In the genomic region with DNA sequence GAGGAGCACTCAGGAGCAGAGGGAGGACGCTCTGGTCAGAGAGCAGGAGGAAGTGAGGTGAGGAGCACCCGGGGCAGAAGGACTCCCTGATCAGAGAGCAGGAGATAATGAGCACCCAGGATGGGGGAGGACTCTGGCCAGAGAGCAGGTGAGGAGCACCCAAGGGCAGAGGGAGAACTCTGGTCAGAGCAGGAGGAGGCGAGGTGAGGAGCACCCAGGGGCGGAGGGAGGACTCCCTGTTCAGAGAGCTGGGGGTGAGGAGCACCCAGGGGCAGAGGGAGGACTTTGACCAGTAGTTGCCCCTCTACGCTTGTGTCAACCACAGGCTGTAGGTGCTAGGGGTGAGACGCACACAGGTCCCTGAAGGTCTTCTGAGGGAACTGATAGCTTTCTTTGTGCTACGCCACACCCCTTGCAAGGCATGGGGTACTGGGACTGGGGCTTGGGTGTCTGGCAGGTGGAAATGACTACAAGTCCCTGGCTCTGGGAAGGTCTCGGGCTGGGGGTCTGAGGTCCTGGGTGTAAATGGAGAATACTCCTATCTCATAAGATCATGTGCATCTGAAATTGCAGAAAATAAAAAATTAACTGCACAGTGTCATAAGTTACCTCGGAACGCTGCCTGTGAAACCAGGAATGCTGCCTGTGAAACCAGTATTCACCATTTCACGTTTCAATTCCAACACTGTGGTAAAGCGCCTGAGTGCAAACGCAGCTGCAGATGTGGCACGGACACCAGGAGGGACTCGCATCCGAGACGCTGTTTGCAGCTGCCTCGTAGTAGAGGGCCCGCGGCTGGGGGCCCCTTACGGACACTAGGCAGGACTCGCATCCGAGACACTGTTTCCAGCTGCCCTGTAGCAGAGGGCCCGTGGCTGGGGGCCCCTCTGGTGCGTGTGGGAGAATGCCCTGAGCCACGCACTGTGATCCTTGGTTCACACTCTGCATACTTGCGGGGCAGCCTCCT, we compare ENCODE assay signal across 26 cellular contexts. TPM values are rescaled to one million over a fixed set of nuclear protein-coding genes. Genes with fewer than 3 reads are reported as not detected.
DNase-seq lines count a peak whose midpoint lies in the region; ATAC-seq, FAIRE-seq and TF ChIP-seq lines count a peak whose summit lies in the region.
"Had no signal": no experiment of that assay in that cellular context is flagged by ENCODE, and none has a peak within 500 bp of the region (broad histone marks: within the 10 kb centered on the region; RNA-seq: fewer than 3 reads in every experiment).

No MANE protein-coding gene starts in this region.

- no peaks in the 10 kb centered on the region for H3K27me3 Mint-ChIP-seq in activated naive CD8-positive, alpha-beta T cell treated with anti-CD3 and anti-CD28 coated beads, Interleukin-2, amount 10 ng/mL, durations not matched to agents 7 days and 5 days
- H3K27me3 Mint-ChIP-seq in activated naive CD8-positive, alpha-beta T cell treated with anti-CD3 and anti-CD28 coated beads, Interleukin-2, amount 50 U/mL, for 24 hours, result no peaks in the 10 kb centered on the region
- H3K27me3 Mint-ChIP-seq in stimulated activated naive B cell treated with anti-CD40 and anti-IgM and Interleukin-4, amounts not matched to agents 10 μg/mL and 1 μg/mL and 100 μg/mL, for 72 hours, result no peaks in the 10 kb centered on the region
- H3K27me3 Mint-ChIP-seq: stimulated activated naive CD8-positive, alpha-beta T cell treated with anti-CD3 and anti-CD28 coated beads, Interleukin-15, amount 100 ng/mL, for 72 hours had no signal

- TF ChIP-seq POLR2A in Peyer's patch (IDR thresholded peaks at IDR 0.05) (no peak), HepG2 (IDR thresholded peaks at IDR 0.05; ENCODE audit: insufficient read depth in 1 of 2, low read depth in 2 of 2, low read length in 2 of 2) (no peak)

- TF ChIP-seq CTCF in Peyer's patch (IDR thresholded peaks at IDR 0.05), result no peak
- TF ChIP-seq CTCF in HepG2 (CRISPR knock-in tag; IDR thresholded peaks at IDR 0.05), result no peak

- peaks cover 9% of the 10 kb centered on the region for H3K36me3 Mint-ChIP-seq in activated naive CD8-positive, alpha-beta T cell treated with anti-CD3 and anti-CD28 coated beads, Interleukin-2, amount 10 ng/mL, durations not matched to agents 7 days and 5 days
- peaks cover 26% of the 10 kb centered on the region for H3K36me3 Mint-ChIP-seq in activated naive CD8-positive, alpha-beta T cell treated with anti-CD3 and anti-CD28 coated beads, Interleukin-2, amount 50 U/mL, for 24 hours (ENCODE audit: low read depth)
- peaks cover 67 to 78% of the 10 kb centered on the region in 2 donors for H3K36me3 Mint-ChIP-seq in stimulated activated naive B cell treated with anti-CD40 and anti-IgM and Interleukin-4, amounts not matched to agents 10 μg/mL and 1 μg/mL and 100 μg/mL, for 72 hours

- H3K9me3 ChIP-seq in Peyer's patch, result no peaks in the 10 kb centered on the region
- H3K9me3 ChIP-seq in HepG2 (ENCODE audit: low read length), result no peaks in the 10 kb centered on the region
- H3K9me3 ChIP-seq: lower lobe of right lung had no signal

- no peaks in the 10 kb centered on the region for H3K4me1 ChIP-seq in Peyer's patch
- peaks cover 29% of the 10 kb centered on the region for H3K4me1 ChIP-seq in HepG2 (ENCODE audit: insufficient read depth, low read length)

- 95% methylated on average over 20 of the region's 27 CpGs for WGBS in HepG2 (ENCODE audit: low lambda C conversion rate)

- DNase-seq in activated naive CD8-positive, alpha-beta T cell treated with anti-CD3 and anti-CD28 coated beads, Interleukin-2, amount 10 ng/mL, durations not matched to agents 7 days and 5 days, result peak; percentile 19
- DNase-seq in activated naive CD8-positive, alpha-beta T cell treated with anti-CD3 and anti-CD28 coated beads, Interleukin-2, amount 50 U/mL, for 24 hours, result no peak
- DNase-seq in Peyer's patch (peak in 2 of 3 donors; percentile 21 to 42), HepG2 (ENCODE audit: low spot score) (no peak), NCI-H2196 treated with DMSO at 0.1 percent for 48 hours (lab: John Stamatoyannopoulos, UW; ENCODE audit: unreplicated experiment) (no peak), NCI-H446 treated with DMSO at 0.1 percent for 48 hours (lab: John Stamatoyannopoulos, UW) (no peak)
- DNase-seq in stimulated activated naive B cell treated with anti-CD40 and anti-IgM and Interleukin-4, amounts not matched to agents 10 μg/mL and 1 μg/mL and 100 μg/mL, for 72 hours, result no peak
- DNase-seq: activated CD4-positive, alpha-beta T cell treated with anti-CD3 and anti-CD28 coated beads, Interleukin-2, amount 50 U/mL, for 48 hours; activated CD8-positive, alpha-beta memory T cell treated with anti-CD3 and anti-CD28 coated beads, Interleukin-2, amount 50 U/mL, for 48 hours; amygdala; DMS79 treated with DMSO at 0.1 percent for 48 hours; foreskin melanocyte; lower lobe of right lung; NCI-H1092 treated with DMSO at 0.1 percent for 48 hours; NCI-H2029 treated with DMSO at 0.1 percent for 48 hours; NCI-H510A; stimulated activated naive CD8-positive, alpha-beta T cell treated with anti-CD3 and anti-CD28 coated beads, Interleukin-15, amount 100 ng/mL, for 72 hours; trophoblast cell had no signal

- no peak for TF ChIP-seq RAD21 in HepG2 (CRISPR knock-in tag; IDR thresholded peaks at IDR 0.05)

- no peaks in the 10 kb centered on the region for H3K36me3 ChIP-seq in Peyer's patch
- H3K36me3 ChIP-seq in HepG2 (replicated peaks in 1 of 2; ENCODE audit: control insufficient read depth in 1 of 2, insufficient read depth in 2 of 2, low read length in 2 of 2), result peaks cover 20 to 49% of the 10 kb centered on the region in 2 experiments

- H3K4me2 ChIP-seq in HepG2 (ENCODE audit: low read depth, low read length), result no peak overlapping the region
- H3K4me2 ChIP-seq: hepatocyte, smooth muscle cell had no signal

- FAIRE-seq in HepG2 (lab: Jason Lieb, UNC), result no peak
- FAIRE-seq: A204.1, bronchial epithelial cell, GM12892 had no signal

- no peak overlapping the region for H2AFZ ChIP-seq in HepG2 (ENCODE audit: low read length)
- H2AFZ ChIP-seq: hepatocyte had no signal

- intact Hi-C loops in HepG2 (cut with micrococcal nuclease; ENCODE audit: unreplicated experiment), result no loop called here

- no peak overlapping the region for H3K27ac Mint-ChIP-seq in activated naive CD8-positive, alpha-beta T cell treated with anti-CD3 and anti-CD28 coated beads, Interleukin-2, amount 10 ng/mL, durations not matched to agents 7 days and 5 days
- no peak overlapping the region for H3K27ac Mint-ChIP-seq in activated naive CD8-positive, alpha-beta T cell treated with anti-CD3 and anti-CD28 coated beads, Interleukin-2, amount 50 U/mL, for 24 hours
- H3K27ac Mint-ChIP-seq in stimulated activated naive B cell treated with anti-CD40 and anti-IgM and Interleukin-4, amounts not matched to agents 10 μg/mL and 1 μg/mL and 100 μg/mL, for 72 hours, result peak overlapping the region; percentile 82

- in situ Hi-C loops in HepG2 (cut with HindIII; ENCODE audit: extremely low pct_ligation_motif_present, low pct_unique_long_range_greater_than_20kb), result no loop called here

- POLR2A ChIA-PET in activated naive CD8-positive, alpha-beta T cell treated with anti-CD3 and anti-CD28 coated beads, Interleukin-2, amount 10 ng/mL, durations not matched to agents 7 days and 5 days (lab: Charles Lee), result no interaction called here
- POLR2A ChIA-PET in HepG2 (lab: Yijun Ruan, JAX), result no interaction called here

- no peak for ATAC-seq in activated naive CD8-positive, alpha-beta T cell treated with anti-CD3 and anti-CD28 coated beads, Interleukin-2, amount 10 ng/mL, durations not matched to agents 7 days and 5 days (ENCODE audit: low read depth)
- no peak for ATAC-seq in activated naive CD8-positive, alpha-beta T cell treated with anti-CD3 and anti-CD28 coated beads, Interleukin-2, amount 50 U/mL, for 24 hours
- ATAC-seq in HepG2 (no peak), GM21515 (IDR thresholded peaks at IDR 0.05; ENCODE audit: unreplicated experiment) (no peak)
- ATAC-seq in stimulated activated naive B cell treated with anti-CD40 and anti-IgM and Interleukin-4, amounts not matched to agents 10 μg/mL and 1 μg/mL and 100 μg/mL, for 72 hours (replicated peaks), result no peak
- ATAC-seq: lower lobe of right lung; stimulated activated naive CD8-positive, alpha-beta T cell treated with anti-CD3 and anti-CD28 coated beads, Interleukin-15, amount 100 ng/mL, for 72 hours had no signal

- peaks cover 2% of the 10 kb centered on the region for H3K4me1 Mint-ChIP-seq in activated naive CD8-positive, alpha-beta T cell treated with anti-CD3 and anti-CD28 coated beads, Interleukin-2, amount 10 ng/mL, durations not matched to agents 7 days and 5 days
- H3K4me1 Mint-ChIP-seq in activated naive CD8-positive, alpha-beta T cell treated with anti-CD3 and anti-CD28 coated beads, Interleukin-2, amount 50 U/mL, for 24 hours, result peaks cover 17% of the 10 kb centered on the region
- peaks cover 24 to 44% of the 10 kb centered on the region in 2 donors for H3K4me1 Mint-ChIP-seq in stimulated activated naive B cell treated with anti-CD40 and anti-IgM and Interleukin-4, amounts not matched to agents 10 μg/mL and 1 μg/mL and 100 μg/mL, for 72 hours

- H3K9ac ChIP-seq in HepG2 (ENCODE audit: insufficient read depth, low read depth, low read length), result no peak overlapping the region

- no peak overlapping the region for H3K27ac ChIP-seq in Peyer's patch
- H3K27ac ChIP-seq in HepG2 (ENCODE audit: extremely low read length, insufficient read depth, low read length), result no peak overlapping the region
- H3K27ac ChIP-seq: hepatocyte, lower lobe of right lung had no signal

- TF ChIP-seq EP300 in HepG2 (IDR thresholded peaks at IDR 0.05; ENCODE audit: low read depth in 2 of 2, low read length in 2 of 2), result no peak
- TF ChIP-seq EP300 in HepG2 (CRISPR knock-in tag; IDR thresholded peaks at IDR 0.05; ENCODE audit: borderline replicate concordance), result no peak

- peaks cover 8% of the 10 kb centered on the region; the same call in 1 of the 2 replicates for H4K20me1 ChIP-seq in HepG2 (ENCODE audit: insufficient read depth, low read length)

- no peaks in the 10 kb centered on the region for H3K79me2 ChIP-seq in HepG2 (ENCODE audit: insufficient read depth, low read length)
- H3K79me2 ChIP-seq: hepatocyte had no signal

- H3K4me3 ChIP-seq in Peyer's patch (no peak overlapping the region), HepG2 (replicated peaks in 1 of 3; ENCODE audit: insufficient read depth in 1 of 3, low read depth in 2 of 3, low read length in 3 of 3) (no peak overlapping the region)
- H3K4me3 ChIP-seq: hepatocyte, lower lobe of right lung, smooth muscle cell had no signal

- H3K27me3 ChIP-seq in Peyer's patch (no peaks in the 10 kb centered on the region), HepG2 (ENCODE audit: control insufficient read depth in 1 of 2, insufficient read depth in 2 of 2, low read length in 2 of 2) (no peaks in the 10 kb centered on the region)
- H3K27me3 ChIP-seq: hepatocyte had no signal

- no peaks in the 10 kb centered on the region for H3K9me3 Mint-ChIP-seq in activated naive CD8-positive, alpha-beta T cell treated with anti-CD3 and anti-CD28 coated beads, Interleukin-2, amount 10 ng/mL, durations not matched to agents 7 days and 5 days
- H3K9me3 Mint-ChIP-seq in activated naive CD8-positive, alpha-beta T cell treated with anti-CD3 and anti-CD28 coated beads, Interleukin-2, amount 50 U/mL, for 24 hours, result no peaks in the 10 kb centered on the region
- H3K9me3 Mint-ChIP-seq in stimulated activated naive B cell treated with anti-CD40 and anti-IgM and Interleukin-4, amounts not matched to agents 10 μg/mL and 1 μg/mL and 100 μg/mL, for 72 hours, result no peaks in the 10 kb centered on the region
- H3K9me3 Mint-ChIP-seq: stimulated activated naive CD8-positive, alpha-beta T cell treated with anti-CD3 and anti-CD28 coated beads, Interleukin-15, amount 100 ng/mL, for 72 hours; T-helper 2 cell treated with Interferon-gamma antibody and Interleukin-4, amounts not matched to agents 5 μg/mL and 100 μg/mL, for 36 hours had no signal

- CTCF ChIA-PET in HepG2 (lab: Yijun Ruan, JAX; ENCODE audit: low intra/inter-chr PET ratio, low total read pairs), result no interaction called here

- no peak overlapping the region for H3K4me3 Mint-ChIP-seq in activated naive CD8-positive, alpha-beta T cell treated with anti-CD3 and anti-CD28 coated beads, Interleukin-2, amount 10 ng/mL, durations not matched to agents 7 days and 5 days
- no peak overlapping the region for H3K4me3 Mint-ChIP-seq in activated naive CD8-positive, alpha-beta T cell treated with anti-CD3 and anti-CD28 coated beads, Interleukin-2, amount 50 U/mL, for 24 hours
- peak overlapping the region in 1 of 2 donors; percentile 21 for H3K4me3 Mint-ChIP-seq in stimulated activated naive B cell treated with anti-CD40 and anti-IgM and Interleukin-4, amounts not matched to agents 10 μg/mL and 1 μg/mL and 100 μg/mL, for 72 hours
- H3K4me3 Mint-ChIP-seq: stimulated activated naive CD8-positive, alpha-beta T cell treated with anti-CD3 and anti-CD28 coated beads, Interleukin-15, amount 100 ng/mL, for 72 hours; T-helper 2 cell treated with Interferon-gamma antibody and Interleukin-4, amounts not matched to agents 5 μg/mL and 100 μg/mL, for 36 hours had no signal

- no TSS peak for BruUV-seq in HepG2 (replicated peaks; lab: Mats Ljungman, UMichigan)

RNA-seq across cellular contexts. Expression of gene SLC6A3, which starts 27.0 kb away (rescaled TPM):
- total RNA-seq in activated naive CD8-positive, alpha-beta T cell treated with anti-CD3 and anti-CD28 coated beads, Interleukin-2, amount 10 ng/mL, durations not matched to agents 7 days and 5 days, result under 1 TPM in 1 of 2 experiments, not detected in 1; 0.08 TPM
- under 1 TPM in 2 of 4 donors, not detected in 2; 0.40 to 0.70 TPM for total RNA-seq in Peyer's patch
- not detected in 2 replicates for total RNA-seq in HepG2 (2016; rRNA removed; fragmentation: Illumina TruSeq; extraction: Trizol)
- not detected in 2 replicates for total RNA-seq in HepG2 (2016; cell fraction: cytosol; rRNA removed; fragmentation: Illumina TruSeq; extraction: Trizol; ENCODE audit: low read depth)
- not detected in 2 replicates for total RNA-seq in HepG2 (2016; cell fraction: insoluble cytoplasmic fraction; rRNA removed; fragmentation: Illumina TruSeq; extraction: Trizol)
- total RNA-seq in HepG2 (2016; cell fraction: membrane; rRNA removed; fragmentation: Illumina TruSeq; extraction: Trizol), result not detected in 2 replicates
- total RNA-seq in HepG2 (2016; cell fraction: nucleus; rRNA removed; fragmentation: Illumina TruSeq; extraction: Trizol), result not detected in 2 replicates
- polyA plus RNA-seq in HepG2 (2011; rRNA removed), result 0.01 and 0.12 TPM in 2 replicates
- 0.03 and 0.06 TPM in 2 replicates for polyA plus RNA-seq in HepG2 (2011; cell fraction: cytosol; rRNA removed)
- 0.18 and 0.36 TPM in 2 replicates for polyA plus RNA-seq in HepG2 (2011; cell fraction: nucleus; rRNA removed)
- polyA plus RNA-seq in HepG2 (2012), result 0.15 and 0.17 TPM in 2 replicates
- polyA plus RNA-seq in HepG2 (2016; cell fraction: cytosol; fragmentation: Illumina TruSeq; extraction: Trizol; ENCODE audit: low read depth), result not detected in 2 replicates
- not detected in 2 replicates for polyA plus RNA-seq in HepG2 (2016; cell fraction: insoluble cytoplasmic fraction; fragmentation: Illumina TruSeq; extraction: Trizol; ENCODE audit: low read depth)
- not detected in 2 replicates for polyA plus RNA-seq in HepG2 (2016; cell fraction: membrane; fragmentation: Illumina TruSeq; extraction: Trizol; ENCODE audit: low read depth)
- not detected in 2 replicates for polyA plus RNA-seq in HepG2 (2016; cell fraction: nucleus; fragmentation: Illumina TruSeq; extraction: Trizol; ENCODE audit: insufficient read depth, low read depth)
- polyA minus RNA-seq in HepG2 (2011; rRNA and poly(A)+ RNA removed; ENCODE audit: low replicate concordance), result 0.12 and 0.14 TPM in 2 replicates
- polyA minus RNA-seq in HepG2 (2011; cell fraction: cytosol; rRNA and poly(A)+ RNA removed), result not detected in 2 replicates
- 0.12 TPM in 1 of 2 replicates, not detected in the other for polyA minus RNA-seq in HepG2 (2011; cell fraction: nucleus; rRNA and poly(A)+ RNA removed)
- total RNA-seq: bronchial epithelial cell, H4, hepatocyte, smooth muscle cell had no signal
- polyA plus RNA-seq: hepatocyte, smooth muscle cell had no signal

RNA-seq across cellular contexts. Expression of gene LPCAT1, which starts 51.5 kb away (rescaled TPM):
- 10 to 100 TPM; 70.8 to 72.2 TPM for total RNA-seq in activated naive CD8-positive, alpha-beta T cell treated with anti-CD3 and anti-CD28 coated beads, Interleukin-2, amount 10 ng/mL, durations not matched to agents 7 days and 5 days
- 10 to 100 TPM in 3 of 4 donors, 1 to 10 TPM in 1; 8.8 to 59.4 (median 28.5) TPM for total RNA-seq in Peyer's patch
- 16.0 and 29.8 TPM in 2 replicates for total RNA-seq in HepG2 (2016; rRNA removed; fragmentation: Illumina TruSeq; extraction: Trizol)
- 5.1 and 9.2 TPM in 2 replicates for total RNA-seq in HepG2 (2016; cell fraction: cytosol; rRNA removed; fragmentation: Illumina TruSeq; extraction: Trizol; ENCODE audit: low read depth)
- total RNA-seq in HepG2 (2016; cell fraction: insoluble cytoplasmic fraction; rRNA removed; fragmentation: Illumina TruSeq; extraction: Trizol), result 14.3 and 34.5 TPM in 2 replicates
- total RNA-seq in HepG2 (2016; cell fraction: membrane; rRNA removed; fragmentation: Illumina TruSeq; extraction: Trizol), result 14.8 and 16.4 TPM in 2 replicates
- 37.9 and 47.2 TPM in 2 replicates for total RNA-seq in HepG2 (2016; cell fraction: nucleus; rRNA removed; fragmentation: Illumina TruSeq; extraction: Trizol)
- polyA plus RNA-seq in HepG2 (2011; rRNA removed), result 90.6 and 115 TPM in 2 replicates
- 65.4 and 69.9 TPM in 2 replicates for polyA plus RNA-seq in HepG2 (2011; cell fraction: cytosol; rRNA removed)
- 330 and 361 TPM in 2 replicates for polyA plus RNA-seq in HepG2 (2011; cell fraction: nucleus; rRNA removed)
- 104 and 122 TPM in 2 replicates for polyA plus RNA-seq in HepG2 (2012)
- 3.8 and 4.2 TPM in 2 replicates for polyA plus RNA-seq in HepG2 (2016; cell fraction: cytosol; fragmentation: Illumina TruSeq; extraction: Trizol; ENCODE audit: low read depth)
- 18.3 and 19.5 TPM in 2 replicates for polyA plus RNA-seq in HepG2 (2016; cell fraction: insoluble cytoplasmic fraction; fragmentation: Illumina TruSeq; extraction: Trizol; ENCODE audit: low read depth)
- polyA plus RNA-seq in HepG2 (2016; cell fraction: membrane; fragmentation: Illumina TruSeq; extraction: Trizol; ENCODE audit: low read depth), result 9.2 and 10.4 TPM in 2 replicates
- 89.7 and 92.4 TPM in 2 replicates for polyA plus RNA-seq in HepG2 (2016; cell fraction: nucleus; fragmentation: Illumina TruSeq; extraction: Trizol; ENCODE audit: insufficient read depth, low read depth)
- 56.1 and 65.1 TPM in 2 replicates for polyA minus RNA-seq in HepG2 (2011; rRNA and poly(A)+ RNA removed; ENCODE audit: low replicate concordance)
- 44.6 and 51.7 TPM in 2 replicates for polyA minus RNA-seq in HepG2 (2011; cell fraction: cytosol; rRNA and poly(A)+ RNA removed)
- 90.3 and 92.4 TPM in 2 replicates for polyA minus RNA-seq in HepG2 (2011; cell fraction: nucleus; rRNA and poly(A)+ RNA removed)

Comparison
In these comparisons a context has a peak if more than half of its experiments do, and no peak if none do; other contexts are left out.
1. DNase-seq: peak in activated naive CD8-positive, alpha-beta T cell treated with anti-CD3 and anti-CD28 coated beads, Interleukin-2, amount 10 ng/mL, durations not matched to agents 7 days and 5 days (single experiment) and Peyer's patch (2 of 3); none in activated naive CD8-positive, alpha-beta T cell treated with anti-CD3 and anti-CD28 coated beads, Interleukin-2, amount 50 U/mL, for 24 hours (single experiment), HepG2 (single experiment), stimulated activated naive B cell treated with anti-CD40 and anti-IgM and Interleukin-4, amounts not matched to agents 10 μg/mL and 1 μg/mL and 100 μg/mL, for 72 hours (single experiment), NCI-H2196 treated with DMSO at 0.1 percent for 48 hours (single experiment) and NCI-H446 treated with DMSO at 0.1 percent for 48 hours (single experiment).